In genomic region chr1:178724734-178725602, GRCh38 we compare ENCODE assay signal across 8 cellular contexts. TPM values are rescaled to one million over a fixed set of nuclear protein-coding genes. Genes with fewer than 3 reads are reported as not detected.
DNase-seq lines count a peak whose midpoint lies in the region; ATAC-seq and TF ChIP-seq lines count a peak whose summit lies in the region.

Gene RALGPS2 (plus strand): TSS chr1:178725244. CDS start chr1:178776765, 51,521 bp downstream.

- no peaks in the 10 kb centered on the region for H3K9me3 ChIP-seq in colonic mucosa

- H3K9ac ChIP-seq in colonic mucosa (ENCODE audit: low read depth in 2 of 2, low read length in 2 of 2) = peak within 1 kb of the TSS; percentile 82 to 98

- H3K36me3 ChIP-seq in colonic mucosa = no peaks in the 10 kb centered on the region

- H3K27me3 ChIP-seq in colonic mucosa = no peaks in the 10 kb centered on the region
- H3K27me3 ChIP-seq in layer of hippocampus (ENCODE audit: control insufficient read depth, insufficient read depth, low read length) = no peaks in the 10 kb centered on the region

- no peak for TF ChIP-seq CTCF in colonic mucosa (IDR thresholded peaks at IDR 0.05)

- H3K4me1 ChIP-seq in colonic mucosa = no peaks in the 10 kb centered on the region

- H3K27ac ChIP-seq in colonic mucosa (peak within 1 kb of the TSS; percentile 95), layer of hippocampus (ENCODE audit: low read depth, low read length) (peak within 1 kb of the TSS; percentile 46)

- intact Hi-C loops in colonic mucosa (cut with DNase I) = no loop called here

- DNase-seq in NCI-H524 (lab: John Stamatoyannopoulos, UW) (peak; percentile 65 to 78), NCI-H524 treated with DMSO at 0.1 percent for 48 hours (lab: John Stamatoyannopoulos, UW) (no peak), NCI-H2171 treated with DMSO at 0.1 percent for 48 hours (lab: John Stamatoyannopoulos, UW) (peak; percentile 69), colonic mucosa (peak; percentile 67)
- peak; percentile 63 for DNase-seq in activated CD4-positive, alpha-beta T cell treated with anti-CD3 and anti-CD28 coated beads for 48 hours
- DNase-seq in stimulated activated CD4-positive, alpha-beta T cell treated with anti-CD3 and anti-CD28 coated beads, Interleukin-1b, Interleukin-23, amount 100 ng/mL, for 4 hours (ENCODE audit: low read depth in 2 of 2) = peak; percentile 52 to 60

- ATAC-seq in HG02973 (IDR thresholded peaks at IDR 0.05; ENCODE audit: unreplicated experiment) = peak; percentile 46

- peak within 1 kb of the TSS; percentile 84 for H3K4me3 ChIP-seq in colonic mucosa

RNA-seq across cellular contexts. Expression of gene RALGPS2, which starts in this region (rescaled TPM):
- 10 to 100 TPM; 23.5 to 49.1 TPM for total RNA-seq in colonic mucosa
